8 cellular contexts compared by ENCODE assay signal in the genomic region with DNA sequence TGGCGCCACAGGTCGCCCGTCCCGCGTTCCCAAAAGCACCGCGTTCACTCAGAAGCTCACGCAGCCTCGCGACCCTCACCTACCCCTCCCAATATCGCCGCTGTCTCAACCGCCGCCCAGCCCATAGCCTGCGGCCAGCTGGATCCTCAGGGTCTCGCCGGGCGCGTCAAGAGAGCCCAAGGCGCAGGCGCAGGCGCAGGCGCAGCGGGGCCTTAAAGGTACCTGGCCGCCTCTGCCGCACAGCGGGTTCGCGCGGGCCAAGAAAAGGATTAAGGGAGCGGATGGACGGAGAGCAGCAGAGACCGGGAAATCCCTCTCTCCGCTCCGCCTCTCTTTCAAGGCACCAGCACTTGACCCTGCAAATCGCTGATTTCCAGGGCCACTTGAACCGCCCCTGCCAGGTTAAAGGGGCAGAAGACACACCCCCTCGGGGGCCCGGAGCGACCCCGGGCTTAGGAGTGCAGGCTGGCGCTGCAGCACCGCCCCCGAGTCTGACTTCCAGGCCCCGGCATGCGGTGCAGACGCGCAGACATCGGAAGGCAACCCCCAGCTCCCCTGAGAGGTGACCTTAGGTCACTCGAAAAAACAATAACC. TPM values are rescaled to one million over a fixed set of nuclear protein-coding genes. Genes with fewer than 3 reads are reported as not detected.
DNase-seq lines count a peak whose midpoint lies in the region; TF ChIP-seq lines count a peak whose summit lies in the region.

A gene with protein sequence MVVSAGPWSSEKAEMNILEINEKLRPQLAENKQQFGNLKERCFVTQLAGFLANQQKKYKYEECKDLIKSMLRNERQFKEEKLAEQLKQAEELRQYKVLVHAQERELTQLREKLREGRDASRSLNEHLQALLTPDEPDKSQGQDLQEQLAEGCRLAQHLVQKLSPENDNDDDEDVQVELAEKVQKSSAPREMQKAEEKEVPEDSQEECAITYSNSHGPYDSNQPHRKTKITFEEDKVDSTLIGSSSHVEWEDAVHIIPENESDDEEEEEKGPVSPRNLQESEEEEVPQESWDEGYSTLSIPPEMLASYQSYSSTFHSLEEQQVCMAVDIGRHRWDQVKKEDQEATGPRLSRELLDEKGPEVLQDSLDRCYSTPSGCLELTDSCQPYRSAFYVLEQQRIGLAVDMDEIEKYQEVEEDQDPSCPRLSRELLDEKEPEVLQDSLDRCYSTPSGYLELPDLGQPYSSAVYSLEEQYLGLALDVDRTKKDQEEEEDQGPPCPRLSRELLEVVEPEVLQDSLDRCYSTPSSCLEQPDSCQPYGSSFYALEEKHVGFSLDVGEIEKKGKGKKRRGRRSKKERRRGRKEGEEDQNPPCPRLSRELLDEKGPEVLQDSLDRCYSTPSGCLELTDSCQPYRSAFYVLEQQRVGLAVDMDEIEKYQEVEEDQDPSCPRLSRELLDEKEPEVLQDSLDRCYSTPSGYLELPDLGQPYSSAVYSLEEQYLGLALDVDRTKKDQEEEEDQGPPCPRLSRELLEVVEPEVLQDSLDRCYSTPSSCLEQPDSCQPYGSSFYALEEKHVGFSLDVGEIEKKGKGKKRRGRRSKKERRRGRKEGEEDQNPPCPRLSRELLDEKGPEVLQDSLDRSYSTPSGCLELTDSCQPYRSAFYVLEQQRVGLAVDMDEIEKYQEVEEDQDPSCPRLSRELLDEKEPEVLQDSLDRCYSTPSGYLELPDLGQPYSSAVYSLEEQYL (N-terminal part only) (minus strand): TSS at position 168 of the 594 bp plus-strand sequence. CDS start 20,331 bp downstream, outside the sequence.

- peak within 1 kb of the TSS; percentile 47 for H3K4me2 ChIP-seq in H9 (ENCODE audit: insufficient read depth, insufficient read length, low read length)

- H3K23me2 ChIP-seq in H9 (ENCODE audit: insufficient read length, low read depth, low read length, poor library complexity, severe bottlenecking), result no peaks in the 10 kb centered on the region

- H3K4me1 ChIP-seq in H9 (ENCODE audit: insufficient read depth, low read length) (no peaks in the 10 kb centered on the region), testis (no peaks in the 10 kb centered on the region)

- H4K91ac ChIP-seq in H9 (ENCODE audit: insufficient read length, low read depth, low read length), result no peak within 1 kb of the TSS

- peaks cover 29% of the 10 kb centered on the region for H3K27me3 ChIP-seq in H9 (ENCODE audit: insufficient read depth, low read length)
- no peaks in the 10 kb centered on the region for H3K27me3 ChIP-seq in testis

- no peak within 1 kb of the TSS for H2AFZ ChIP-seq in H9 (ENCODE audit: low read length)

- H3K4ac ChIP-seq in H9 (ENCODE audit: low read depth, low read length), result no peak within 1 kb of the TSS

- intact Hi-C loops in testis (cut with DNase I; ENCODE audit: low total_unique reads), result no loop called here

- H3K27me3 Mint-ChIP-seq in H9 (ENCODE audit: low read depth) (peaks cover 74% of the 10 kb centered on the region), osteocyte (ENCODE audit: unreplicated experiment) (peaks cover 31% of the 10 kb centered on the region)
- H3K27me3 Mint-ChIP-seq in activated naive CD4-positive, alpha-beta T cell treated with anti-CD3 and anti-CD28 coated beads, Interleukin-2, amount 10 ng/mL, durations not matched to agents 7 days and 5 days, result peaks cover 56% of the 10 kb centered on the region

- TF ChIP-seq CTCF in H9 (conservative IDR thresholded peaks at IDR 0.05) (no peak), osteocyte (IDR thresholded peaks at IDR 0.05) (no peak), testis (IDR thresholded peaks at IDR 0.05) (no peak)

- no peaks in the 10 kb centered on the region for H3K79me1 ChIP-seq in H9 (ENCODE audit: insufficient read depth, low read depth, low read length, poor library complexity, severe bottlenecking)

- H2AK5ac ChIP-seq in H9 (ENCODE audit: insufficient read length, low read length), result no peak within 1 kb of the TSS

- no peak within 1 kb of the TSS for H3K56ac ChIP-seq in H9 (ENCODE audit: insufficient read length, low read depth, low read length)

- H4K5ac ChIP-seq in H9 (ENCODE audit: insufficient read length, low read depth, low read length), result no peak within 1 kb of the TSS

- peaks cover 4% of the 10 kb centered on the region in 2 experiments for H3K4me1 Mint-ChIP-seq in H9
- H3K4me1 Mint-ChIP-seq in activated naive CD4-positive, alpha-beta T cell treated with anti-CD3 and anti-CD28 coated beads, Interleukin-2, amount 10 ng/mL, durations not matched to agents 7 days and 5 days, result peaks cover 11% of the 10 kb centered on the region
- H3K4me1 Mint-ChIP-seq in osteocyte (ENCODE audit: unreplicated experiment), result peaks cover 10% of the 10 kb centered on the region

- H3K14ac ChIP-seq in H9 (ENCODE audit: insufficient read depth, low read length), result no peak within 1 kb of the TSS

- peak within 1 kb of the TSS in 1 of 3 experiments; percentile 15; a peak in 1 of 7 replicates for H3K27ac Mint-ChIP-seq in H9
- peak within 1 kb of the TSS; percentile 59 for H3K27ac Mint-ChIP-seq in activated naive CD4-positive, alpha-beta T cell treated with anti-CD3 and anti-CD28 coated beads, Interleukin-2, amount 10 ng/mL, durations not matched to agents 7 days and 5 days
- peak within 1 kb of the TSS; percentile 87 for H3K27ac Mint-ChIP-seq in osteocyte (ENCODE audit: unreplicated experiment)

- no peaks in the 10 kb centered on the region for H4K20me1 ChIP-seq in H9 (ENCODE audit: control insufficient read depth, insufficient read depth, insufficient read length)

- no peak within 1 kb of the TSS for H3K23ac ChIP-seq in H9 (ENCODE audit: insufficient read length, low read depth, low read length)

- H3K36me3 Mint-ChIP-seq in H9 (ENCODE audit: insufficient read depth in 1 of 3, low read depth in 3 of 3), result no peaks in the 10 kb centered on the region; a peak in 1 of 7 replicates
- H3K36me3 Mint-ChIP-seq in activated naive CD4-positive, alpha-beta T cell treated with anti-CD3 and anti-CD28 coated beads, Interleukin-2, amount 10 ng/mL, durations not matched to agents 7 days and 5 days, result peaks cover 14% of the 10 kb centered on the region
- H3K36me3 Mint-ChIP-seq in osteocyte (ENCODE audit: unreplicated experiment), result peaks cover 8% of the 10 kb centered on the region

- CTCF ChIA-PET in activated naive CD4-positive, alpha-beta T cell treated with anti-CD3 and anti-CD28 coated beads, Interleukin-2, amount 10 ng/mL, durations not matched to agents 7 days and 5 days (lab: Charles Lee), result no interaction called here

- no peak within 1 kb of the TSS for H2BK15ac ChIP-seq in H9 (ENCODE audit: low read depth, low read length)

- no peak within 1 kb of the TSS for H3K9ac ChIP-seq in H9 (ENCODE audit: extremely low read depth, insufficient read length, low read length)

- H3K9me3 Mint-ChIP-seq in H9 (peaks cover 0 to 3% of the 10 kb centered on the region in 2 experiments; a peak in 2 of 5 replicates), osteocyte (ENCODE audit: unreplicated experiment) (peaks cover 11% of the 10 kb centered on the region)
- peaks cover 12% of the 10 kb centered on the region for H3K9me3 Mint-ChIP-seq in activated naive CD4-positive, alpha-beta T cell treated with anti-CD3 and anti-CD28 coated beads, Interleukin-2, amount 10 ng/mL, durations not matched to agents 7 days and 5 days

- no peak within 1 kb of the TSS for H2BK5ac ChIP-seq in H9 (ENCODE audit: insufficient read length, low read length)

- H2BK120ac ChIP-seq in H9 (ENCODE audit: low read depth, low read length, poor library complexity, severe bottlenecking), result no peak within 1 kb of the TSS

- no peaks in the 10 kb centered on the region for H3K9me3 ChIP-seq in H9 (ENCODE audit: control insufficient read depth, low read depth, low read length)
- H3K9me3 ChIP-seq in testis, result no peaks in the 10 kb centered on the region

- H3K27ac ChIP-seq in H9 (ENCODE audit: insufficient read length, low read depth, low read length) (no peak within 1 kb of the TSS), testis (peak within 1 kb of the TSS; percentile 3 to 59)

- no peak within 1 kb of the TSS for H4K8ac ChIP-seq in H9 (replicated peaks; ENCODE audit: insufficient read length, low read depth, low read length)

- H3K4me3 Mint-ChIP-seq in H9 (peak within 1 kb of the TSS; percentile 90 to 94), osteocyte (ENCODE audit: unreplicated experiment) (peak within 1 kb of the TSS; percentile 96)
- peak within 1 kb of the TSS; percentile 92 for H3K4me3 Mint-ChIP-seq in activated naive CD4-positive, alpha-beta T cell treated with anti-CD3 and anti-CD28 coated beads, Interleukin-2, amount 10 ng/mL, durations not matched to agents 7 days and 5 days

- no peak for TF ChIP-seq POLR2A in testis (IDR thresholded peaks at IDR 0.05)

- no peaks in the 10 kb centered on the region for H3K36me3 ChIP-seq in testis (ENCODE audit: low read depth, missing control alignments)

- no peak within 1 kb of the TSS for H3K18ac ChIP-seq in H9 (ENCODE audit: insufficient read length, low read depth, low read length)

- WGBS in H9 (ENCODE audit: extremely low coverage, insufficient read length, low lambda C conversion rate), result no CpG with 5 or more reads among the region's 50 CpGs
- WGBS in testis, 2 donors, result 1% methylated on average over 22 to 41 of the region's 50 CpGs

- H3K79me2 ChIP-seq in H9 (ENCODE audit: insufficient read depth, low read length), result no peaks in the 10 kb centered on the region

- no peak within 1 kb of the TSS for H3T11ph ChIP-seq in H9 (ENCODE audit: low read length)

- DNase-seq in ELR (ENCODE audit: low read depth) (peak; percentile 85), H9 (peak; percentile 91), M059J (ENCODE audit: low read depth) (peak; percentile 81), SK-N-DZ (ENCODE audit: low spot score) (peak; percentile 94), glomerular visceral epithelial cell (ENCODE audit: extremely low spot score) (peak; percentile 84), osteocyte (ENCODE audit: extremely low spot score, unreplicated experiment) (peak; percentile 89), testis (peak; percentile 88)
- DNase-seq in activated naive CD4-positive, alpha-beta T cell treated with anti-CD3 and anti-CD28 coated beads, Interleukin-2, amount 10 ng/mL, durations not matched to agents 7 days and 5 days, result peak; percentile 77

- H2BK12ac ChIP-seq in H9 (ENCODE audit: insufficient read length, low read depth, low read length), result no peak within 1 kb of the TSS

- peak within 1 kb of the TSS; percentile 61 to 78 for H3K4me3 ChIP-seq in testis

- no peak within 1 kb of the TSS for H2BK20ac ChIP-seq in H9 (ENCODE audit: low read depth, low read length, poor library complexity, severe bottlenecking)

RNA-seq across cellular contexts. Expression of the gene that starts here (rescaled TPM):
- total RNA-seq in H9 (2021) (0.22 and 0.28 TPM in 2 replicates), osteocyte (4.0 and 4.9 TPM in 2 replicates), testis (1 to 10 TPM; 6.9 to 8.4 TPM)
- 1.1 and 3.3 TPM in 2 replicates for total RNA-seq in M059J (2014; rRNA removed; shearing (Covaris generic))
- polyA plus RNA-seq in SK-N-DZ (2014; cell fraction: cytosol; rRNA removed), result 2.1 and 2.8 TPM in 2 replicates
- polyA plus RNA-seq in SK-N-DZ (2014; cell fraction: nucleus; rRNA removed), result 2.9 and 4.6 TPM in 2 replicates
- polyA plus RNA-seq in testis (ENCODE audit: insufficient read depth, low read depth, low replicate concordance), result 2.7 TPM

Comparison
In these comparisons a context has a peak if more than half of its experiments do, and no peak if none do; other contexts are left out.
1. Peak in DNase-seq and H3K4me2 ChIP-seq in H9; RNA of the gene not detected or under 1 TPM.